8 cellular contexts compared by ENCODE assay signal in the genomic region with DNA sequence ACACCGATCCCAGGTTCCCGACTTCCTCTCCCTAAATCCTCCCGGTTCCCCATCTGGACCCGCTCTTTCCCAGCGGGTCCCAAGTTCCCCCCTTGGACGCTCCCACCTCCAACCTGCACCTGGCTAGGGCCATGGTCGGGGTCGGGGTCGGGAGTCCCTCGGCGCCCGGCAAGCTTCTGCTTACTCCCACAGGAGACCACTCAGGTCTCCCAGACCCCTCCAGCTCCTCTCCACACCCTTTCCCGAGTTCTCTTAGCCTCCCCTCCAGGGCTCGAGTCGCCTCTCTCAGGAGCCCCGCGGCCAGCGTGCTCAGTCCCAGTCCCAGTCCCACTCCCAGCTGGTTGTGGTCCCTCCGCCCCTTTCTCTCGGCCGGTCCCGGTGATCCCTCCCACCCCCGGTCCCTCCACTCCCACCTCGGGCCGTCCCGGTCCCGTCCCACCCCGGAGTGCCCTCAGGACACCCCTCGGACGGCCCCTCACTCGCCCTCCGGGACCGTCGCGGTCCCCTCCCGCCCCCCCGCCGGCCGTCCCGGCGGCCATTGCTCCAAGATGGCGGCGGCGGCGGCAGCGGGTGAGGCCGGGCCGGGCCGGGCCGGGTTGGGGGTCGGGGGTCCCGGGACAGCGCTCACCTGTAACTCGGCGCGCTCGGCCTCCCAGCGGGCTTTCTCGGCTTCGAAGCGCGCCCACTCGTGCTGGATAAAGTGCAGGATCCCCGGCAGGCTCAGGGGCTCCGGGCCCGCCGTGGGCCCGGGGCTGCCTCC. TPM values are rescaled to one million over a fixed set of nuclear protein-coding genes. Genes with fewer than 3 reads are reported as not detected.
DNase-seq lines count a peak whose midpoint lies in the region; TF ChIP-seq lines count a peak whose summit lies in the region.

A gene with protein sequence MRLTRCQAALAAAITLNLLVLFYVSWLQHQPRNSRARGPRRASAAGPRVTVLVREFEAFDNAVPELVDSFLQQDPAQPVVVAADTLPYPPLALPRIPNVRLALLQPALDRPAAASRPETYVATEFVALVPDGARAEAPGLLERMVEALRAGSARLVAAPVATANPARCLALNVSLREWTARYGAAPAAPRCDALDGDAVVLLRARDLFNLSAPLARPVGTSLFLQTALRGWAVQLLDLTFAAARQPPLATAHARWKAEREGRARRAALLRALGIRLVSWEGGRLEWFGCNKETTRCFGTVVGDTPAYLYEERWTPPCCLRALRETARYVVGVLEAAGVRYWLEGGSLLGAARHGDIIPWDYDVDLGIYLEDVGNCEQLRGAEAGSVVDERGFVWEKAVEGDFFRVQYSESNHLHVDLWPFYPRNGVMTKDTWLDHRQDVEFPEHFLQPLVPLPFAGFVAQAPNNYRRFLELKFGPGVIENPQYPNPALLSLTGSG (plus strand): TSS at position 537 of the 760 bp plus-strand sequence. CDS start 9,394 bp downstream, outside the sequence.

- WGBS in esophagus squamous epithelium, 2 donors, result 0% methylated on average over 19 to 22 of the region's 68 CpGs
- under 1% methylated on average over 66 of the region's 68 CpGs for WGBS in urinary bladder

- no peaks in the 10 kb centered on the region for H3K27me3 Mint-ChIP-seq in nephron (ENCODE audit: low read depth)

- peak; percentile 13 for DNase-seq in NCI-H1092 (lab: John Stamatoyannopoulos, UW)
- no peak for DNase-seq in NCI-H1092 treated with DMSO at 0.1 percent for 48 hours (lab: John Stamatoyannopoulos, UW)
- peak; percentile 46 for DNase-seq in activated CD8-positive, alpha-beta memory T cell treated with anti-CD3 and anti-CD28 coated beads, Interleukin-2, amount 50 U/mL, for 4 hours
- no peak for DNase-seq in esophagus squamous epithelium (lab: John Stamatoyannopoulos, UW)
- no peak for DNase-seq in cerebellar cortex (ENCODE audit: low spot score)

- no peak for TF ChIP-seq POLR2A in esophagus squamous epithelium (IDR thresholded peaks at IDR 0.05)

- H3K36me3 ChIP-seq in HUES48 (ENCODE audit: control insufficient read depth, insufficient read depth, low read length), result peaks cover 15% of the 10 kb centered on the region
- H3K36me3 ChIP-seq in esophagus squamous epithelium, result peaks cover 0 to 17% (median 0%) of the 10 kb centered on the region in 3 donors
- H3K36me3 ChIP-seq in urinary bladder (ENCODE audit: insufficient read depth), result no peaks in the 10 kb centered on the region

- H3K4me1 Mint-ChIP-seq in nephron, result peaks cover 43% of the 10 kb centered on the region

- H3K27ac Mint-ChIP-seq in nephron, result peak within 1 kb of the TSS; percentile 81 to 91 (median 85)

- H3K4me3 ChIP-seq in HUES48 (ENCODE audit: low read depth, low read length) (peak within 1 kb of the TSS; percentile 99), esophagus squamous epithelium (peak within 1 kb of the TSS; percentile 95 to 100 (median 98)), urinary bladder (ENCODE audit: low read depth, low read length) (peak within 1 kb of the TSS; percentile 98)

- H3K9me3 ChIP-seq in HUES48 (ENCODE audit: control insufficient read depth, insufficient read depth, low read length), result no peaks in the 10 kb centered on the region
- H3K9me3 ChIP-seq in esophagus squamous epithelium, result no peaks in the 10 kb centered on the region

- H3K9me3 Mint-ChIP-seq in nephron, result no peaks in the 10 kb centered on the region

- no peak for TF ChIP-seq CTCF in esophagus squamous epithelium (IDR thresholded peaks at IDR 0.05)
- no peak for TF ChIP-seq CTCF in nephron (IDR thresholded peaks at IDR 0.05; ENCODE audit: unreplicated experiment in 3 of 3)

- H3K27ac ChIP-seq in HUES48 (ENCODE audit: low read depth, low read length) (peak within 1 kb of the TSS; percentile 91), esophagus squamous epithelium (peak within 1 kb of the TSS; percentile 88 to 97 (median 94)), urinary bladder (ENCODE audit: low read depth) (peak within 1 kb of the TSS; percentile 83)

- intact Hi-C loops in esophagus squamous epithelium (cut with DNase I), result no loop called here

- peak within 1 kb of the TSS; percentile 83 for H3K9ac ChIP-seq in HUES48 (ENCODE audit: low read depth, low read length)

- peaks cover 19% of the 10 kb centered on the region for H3K36me3 Mint-ChIP-seq in nephron (ENCODE audit: low read depth)

- peak within 1 kb of the TSS; percentile 96 to 99 (median 98) for H3K4me3 Mint-ChIP-seq in nephron

- H3K27me3 ChIP-seq in HUES48 (ENCODE audit: control insufficient read depth, insufficient read depth, low read length) (no peaks in the 10 kb centered on the region), esophagus squamous epithelium (no peaks in the 10 kb centered on the region)

- peaks cover 9% of the 10 kb centered on the region for H3K4me1 ChIP-seq in HUES48 (ENCODE audit: control insufficient read depth, insufficient read depth, low read length)
- peaks cover 26 to 79% (median 43%) of the 10 kb centered on the region in 3 donors for H3K4me1 ChIP-seq in esophagus squamous epithelium
- no peaks in the 10 kb centered on the region for H3K4me1 ChIP-seq in urinary bladder (ENCODE audit: insufficient read depth)

RNA-seq across cellular contexts. Expression of the gene that starts here (rescaled TPM):
- total RNA-seq in esophagus squamous epithelium (10 to 100 TPM in 1 of 4 donors, 1 to 10 TPM in 3; 5.6 to 12.6 (median 9.3) TPM), urinary bladder (10.6 TPM)
- polyA plus RNA-seq in urinary bladder, result 19.3 TPM

Comparison
In these comparisons a context has a peak if more than half of its experiments do, and no peak if none do; other contexts are left out.
1. DNase-seq: peak in NCI-H1092 (single experiment) and activated CD8-positive, alpha-beta memory T cell treated with anti-CD3 and anti-CD28 coated beads, Interleukin-2, amount 50 U/mL, for 4 hours (single experiment); none in NCI-H1092 treated with DMSO at 0.1 percent for 48 hours (single experiment), esophagus squamous epithelium (single experiment) and cerebellar cortex (single experiment).
2. Peak in every context shown above with its lines, with median percentiles within 50 percentile points of each other: H3K27ac ChIP-seq and H3K4me3 ChIP-seq.